ENCODE assay signal across 13 cellular contexts in the genomic region with DNA sequence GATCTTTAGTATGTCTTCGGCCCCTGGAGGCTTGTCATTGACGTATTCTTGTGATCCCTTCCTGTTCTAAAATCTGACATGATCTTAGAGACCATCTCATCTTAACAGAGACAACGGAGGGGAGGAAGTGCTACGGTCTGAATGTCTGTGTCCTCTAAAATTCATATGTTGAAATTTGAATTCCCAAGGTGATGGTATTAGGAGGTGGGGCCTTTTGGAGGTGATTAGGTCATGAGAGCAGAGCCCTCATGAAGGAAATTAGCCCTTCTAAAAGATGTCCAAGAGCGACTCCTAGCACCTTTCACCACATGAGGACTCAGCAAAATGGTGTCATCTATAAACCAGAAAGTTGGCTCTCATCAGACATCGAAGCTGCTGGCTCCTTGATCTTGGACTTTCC.
"Had no signal": no experiment of that assay in that cellular context is flagged by ENCODE, and none has a peak within 500 bp of the region (broad histone marks: within the 10 kb centered on the region; RNA-seq: fewer than 3 reads in every experiment).

No MANE protein-coding gene starts in this region.

- H3K27ac ChIP-seq: esophagus squamous epithelium, lower lobe of right lung, tibial nerve had no signal

- H3K9me3 ChIP-seq: lower lobe of right lung had no signal

- H3K4me1 Mint-ChIP-seq: activated CD4-positive, alpha-beta T cell treated with anti-CD3 and anti-CD28 coated beads, Interleukin-2, amount 10 ng/mL, durations not matched to agents 7 days and 5 days; nephron progenitor cell had no signal

- DNase-seq: activated CD4-positive, alpha-beta T cell treated with anti-CD3 and anti-CD28 coated beads, Interleukin-2, amount 10 ng/mL, durations not matched to agents 7 days and 5 days; dermis blood vessel endothelial cell; effector memory CD4-positive, alpha-beta T cell; esophagus squamous epithelium; lower lobe of right lung; nephron progenitor cell; nucleus accumbens; posterior cingulate gyrus had no signal

- H3K27me3 ChIP-seq: esophagus squamous epithelium, tibial nerve had no signal

- H3K4me1 ChIP-seq: esophagus squamous epithelium, lower lobe of right lung, tibial nerve had no signal

- H3K27ac Mint-ChIP-seq: activated CD4-positive, alpha-beta T cell treated with anti-CD3 and anti-CD28 coated beads, Interleukin-2, amount 10 ng/mL, durations not matched to agents 7 days and 5 days; activated naive CD8-positive, alpha-beta T cell; nephron progenitor cell; stimulated activated naive CD8-positive, alpha-beta T cell treated with anti-CD3 and anti-CD28 coated beads, Interleukin-15, Interleukin-2, amounts not matched to agents 100 ng/mL and 50 ng/mL, for 24 hours; T-helper 1 cell treated with Interleukin-12 subunit alpha and Interleukin-12 subunit beta and Interleukin-4 antibody, amounts not matched to agents 30 μg/mL and 1 μg/mL, for 36 hours had no signal

- H3K4me3 Mint-ChIP-seq: activated CD4-positive, alpha-beta T cell treated with anti-CD3 and anti-CD28 coated beads, Interleukin-2, amount 10 ng/mL, durations not matched to agents 7 days and 5 days; activated naive CD8-positive, alpha-beta T cell; nephron progenitor cell; stimulated activated naive CD8-positive, alpha-beta T cell treated with anti-CD3 and anti-CD28 coated beads, Interleukin-15, Interleukin-2, amounts not matched to agents 100 ng/mL and 50 ng/mL, for 24 hours; T-helper 1 cell treated with Interleukin-12 subunit alpha and Interleukin-12 subunit beta and Interleukin-4 antibody, amounts not matched to agents 30 μg/mL and 1 μg/mL, for 36 hours had no signal

- H3K27me3 Mint-ChIP-seq: activated CD4-positive, alpha-beta T cell treated with anti-CD3 and anti-CD28 coated beads, Interleukin-2, amount 10 ng/mL, durations not matched to agents 7 days and 5 days; activated naive CD8-positive, alpha-beta T cell; stimulated activated naive CD8-positive, alpha-beta T cell treated with anti-CD3 and anti-CD28 coated beads, Interleukin-15, Interleukin-2, amounts not matched to agents 100 ng/mL and 50 ng/mL, for 24 hours had no signal

- H3K4me3 ChIP-seq: esophagus squamous epithelium, lower lobe of right lung, tibial nerve had no signal

- ATAC-seq: activated CD4-positive, CD25-positive, alpha-beta regulatory T cell treated with anti-CD3 and anti-CD28 coated beads, Interleukin-2, amount 50 U/mL, for 24 hours; lower lobe of right lung had no signal

- H3K36me3 ChIP-seq: esophagus squamous epithelium, lower lobe of right lung, tibial nerve had no signal
